Comparison of ENCODE assay signal across 21 cellular contexts in genomic region chr17:72693956-72694355, GRCh38.
"Had no signal": no experiment of that assay in that cellular context is flagged by ENCODE, and none has a peak within 500 bp of the region (broad histone marks: within the 10 kb centered on the region; RNA-seq: fewer than 3 reads in every experiment).

No MANE protein-coding gene starts in this region.

- FAIRE-seq: colon, endothelial cell of umbilical vein, frontal cortex, islet of Langerhans, keratinocyte had no signal

- DNase-seq: dermis blood vessel endothelial cell; dorsolateral prefrontal cortex; effector CD4-positive, alpha-beta T cell; effector memory CD4-positive, alpha-beta T cell; foreskin keratinocyte; heart left ventricle; hippocampal formation; left cardiac atrium; left lung; left ventricle myocardium superior; lower lobe of right lung; mesenchymal stem cell; mucosa of descending colon had no signal

- H3K27me3 ChIP-seq: dorsolateral prefrontal cortex, esophagus muscularis mucosa, foreskin keratinocyte, gastroesophageal sphincter, heart left ventricle, left lung had no signal

- H3K9me3 ChIP-seq: esophagus muscularis mucosa, gastroesophageal sphincter, heart left ventricle, left lung, lower lobe of right lung, mucosa of descending colon had no signal

- ATAC-seq: foreskin keratinocyte, gastroesophageal sphincter, heart left ventricle, left cardiac atrium, left lung, left ventricle myocardium superior, lower lobe of right lung had no signal

- H3K27ac ChIP-seq: coronary artery, dorsolateral prefrontal cortex, esophagus muscularis mucosa, foreskin keratinocyte, gastroesophageal sphincter, heart left ventricle, left lung, lower lobe of right lung had no signal

- H3K36me3 ChIP-seq: esophagus muscularis mucosa, heart left ventricle, left lung, lower lobe of right lung had no signal

- H3K4me1 ChIP-seq: esophagus muscularis mucosa, gastroesophageal sphincter, heart left ventricle, left lung, lower lobe of right lung had no signal

- H3K4me3 ChIP-seq: coronary artery, dorsolateral prefrontal cortex, esophagus muscularis mucosa, gastroesophageal sphincter, heart left ventricle, left lung, lower lobe of right lung, mucosa of descending colon had no signal
